30 cellular contexts compared by ENCODE assay signal in genomic region chr10:22365644-22366565, GRCh38. TPM values are rescaled to one million over a fixed set of nuclear protein-coding genes. Genes with fewer than 3 reads are reported as not detected.
DNase-seq lines count a peak whose midpoint lies in the region; ATAC-seq, FAIRE-seq and TF ChIP-seq lines count a peak whose summit lies in the region.
"Had no signal": no experiment of that assay in that cellular context is flagged by ENCODE, and none has a peak within 500 bp of the region (broad histone marks: within the 10 kb centered on the region; RNA-seq: fewer than 3 reads in every experiment).

No MANE protein-coding gene starts in this region.

- TF ChIP-seq EP300 in SK-N-SH (IDR thresholded peaks at IDR 0.05; ENCODE audit: borderline replicate concordance in 1 of 2, low read depth in 1 of 2, low read length in 1 of 2), result no peak

- no peak overlapping the region; the same call in 1 of the 2 replicates for H3K27ac Mint-ChIP-seq in GM23338
- H3K27ac Mint-ChIP-seq: activated CD4-positive, alpha-beta T cell treated with anti-CD3 and anti-CD28 coated beads for 36 hours; CD4-positive, CD25-positive, alpha-beta regulatory T cell had no signal

- no peak overlapping the region for H3K4me3 Mint-ChIP-seq in GM23338
- H3K4me3 Mint-ChIP-seq: activated CD4-positive, alpha-beta T cell treated with anti-CD3 and anti-CD28 coated beads for 36 hours; T-cell had no signal

- H3K36me3 Mint-ChIP-seq in GM23338 (ENCODE audit: low read depth), result no peaks in the 10 kb centered on the region
- H3K36me3 Mint-ChIP-seq: CD4-positive, CD25-positive, alpha-beta regulatory T cell; T-cell had no signal

- no peaks in the 10 kb centered on the region for H3F3A ChIP-seq in GM23338 (replicated peaks; ENCODE audit: low read depth)
- H3F3A ChIP-seq in SK-N-SH (replicated peaks; ENCODE audit: insufficient read depth), result no peaks in the 10 kb centered on the region

- H3K9me2 ChIP-seq in GM23338 (ENCODE audit: insufficient read depth) (no peaks in the 10 kb centered on the region), SK-N-SH (no peaks in the 10 kb centered on the region)

- ATAC-seq in GM23338, result no peak
- ATAC-seq in HG02642 (IDR thresholded peaks at IDR 0.05; ENCODE audit: poor library complexity, unreplicated experiment), result no peak
- ATAC-seq in GM18868 (IDR thresholded peaks at IDR 0.05; ENCODE audit: unreplicated experiment), result no peak
- no peak for ATAC-seq in HG02870 (IDR thresholded peaks at IDR 0.05; ENCODE audit: unreplicated experiment)
- ATAC-seq: activated CD4-positive, alpha-beta T cell treated with anti-CD3 and anti-CD28 coated beads for 36 hours; activated CD8-positive, alpha-beta memory T cell treated with anti-CD3 and anti-CD28 coated beads, Interleukin-2, amount 10 ng/mL, durations not matched to agents 7 days and 5 days; T-cell had no signal

- H3K4me1 ChIP-seq in GM23338 (ENCODE audit: insufficient read depth), result no peaks in the 10 kb centered on the region
- no peaks in the 10 kb centered on the region for H3K4me1 ChIP-seq in SK-N-SH (ENCODE audit: control insufficient read depth in 1 of 2, insufficient read depth in 2 of 2, low read depth in 1 of 2, low read length in 1 of 2)
- H3K4me1 ChIP-seq: esophagus muscularis mucosa, thyroid gland had no signal

- H3K9me3 Mint-ChIP-seq in GM23338, result no peaks in the 10 kb centered on the region
- H3K9me3 Mint-ChIP-seq: CD4-positive, CD25-positive, alpha-beta regulatory T cell; T-cell had no signal

- POLR2A ChIA-PET in SK-N-SH (lab: Yijun Ruan, JAX), result no interaction called here

- no peak for TF ChIP-seq CTCF in GM23338 (conservative IDR thresholded peaks at IDR 0.05; ENCODE audit: low read depth in 2 of 2)
- TF ChIP-seq CTCF in SK-N-SH (IDR thresholded peaks at IDR 0.05), result no peak

- no peak for TF ChIP-seq POLR2A in GM12891 (IDR thresholded peaks at IDR 0.05; ENCODE audit: low read depth, low read length)

- H3K27me3 ChIP-seq in GM23338 (ENCODE audit: insufficient read depth) (no peaks in the 10 kb centered on the region), SK-N-SH (ENCODE audit: insufficient read depth) (no peaks in the 10 kb centered on the region)
- H3K27me3 ChIP-seq: brain microvascular endothelial cell, thyroid gland had no signal

- CTCF ChIA-PET in SK-N-SH (lab: Yijun Ruan, JAX), result interaction anchor here (0.6 kb wide), 1 partner anchor 220 kb away, joined by 3 read pairs; no protein-coding TSS in a partner anchor

- H3K27ac ChIP-seq in GM23338 (ENCODE audit: low read depth) (no peak overlapping the region), SK-N-SH (ENCODE audit: low read depth in 2 of 2, low read length in 1 of 2) (no peak overlapping the region)
- H3K27ac ChIP-seq: brain microvascular endothelial cell, esophagus muscularis mucosa, skin epidermis, thyroid gland had no signal

- H3K9ac ChIP-seq in SK-N-SH, result no peak overlapping the region

- no peak overlapping the region for H3K4me3 ChIP-seq in GM23338
- no peak overlapping the region for H3K4me3 ChIP-seq in SK-N-SH (ENCODE audit: low read depth in 2 of 2, low read length in 1 of 2)
- H3K4me3 ChIP-seq: esophagus muscularis mucosa, skin epidermis, thyroid gland had no signal

- H3K27me3 Mint-ChIP-seq in GM23338 (ENCODE audit: insufficient read depth, low read depth, poor library complexity), result no peaks in the 10 kb centered on the region
- H3K27me3 Mint-ChIP-seq: activated CD8-positive, alpha-beta memory T cell treated with anti-CD3 and anti-CD28 coated beads, Interleukin-2, amount 10 ng/mL, durations not matched to agents 7 days and 5 days had no signal

- no peak for TF ChIP-seq RAD21 in SK-N-SH (IDR thresholded peaks at IDR 0.05; ENCODE audit: low read length)

- H2AFZ ChIP-seq in GM23338 (peak overlapping the region; percentile 13; the same call in 1 of the 2 replicates), SK-N-SH (ENCODE audit: low read depth) (no peak overlapping the region)

- WGBS in SK-N-SH (ENCODE audit: low lambda C conversion rate), result 61% methylated on average over 4 of the region's 4 CpGs

- no peaks in the 10 kb centered on the region for H3K79me2 ChIP-seq in GM23338 (replicated peaks; ENCODE audit: insufficient read depth)
- no peaks in the 10 kb centered on the region for H3K79me2 ChIP-seq in SK-N-SH (ENCODE audit: insufficient read depth)

- DNase-seq in GM12891 (ENCODE audit: insufficient read length, low spot score) (no peak), GM23338 (ENCODE audit: low spot score) (no peak), SK-N-SH (no peak), fibroblast of peridontal ligament (ENCODE audit: extremely low read depth) (peak; percentile 63), GOT3 (lab: John Stamatoyannopoulos, UW) (no peak)
- DNase-seq: activated CD4-positive, alpha-beta T cell treated with anti-CD3 and anti-CD28 coated beads for 36 hours; activated CD8-positive, alpha-beta memory T cell treated with anti-CD3 and anti-CD28 coated beads, Interleukin-2, amount 10 ng/mL, durations not matched to agents 7 days and 5 days; brain microvascular endothelial cell; CD4-positive, CD25-positive, alpha-beta regulatory T cell; left cardiac atrium; NCI-H1048; NCI-H187; NCI-H748 treated with DMSO at 0.1 percent for 48 hours; nucleus accumbens; SHP77; stimulated activated CD4-positive, alpha-beta T cell treated with anti-CD3 and anti-CD28 coated beads, Interleukin-1b, Interleukin-23, amount 100 ng/mL, for 48 hours; stimulated activated naive CD4-positive, alpha-beta T cell; T-cell; thyroid gland had no signal

- no peaks in the 10 kb centered on the region; the same call in 2 of the 3 replicates for H3K4me1 Mint-ChIP-seq in GM23338

- H4K20me1 ChIP-seq in GM23338 (replicated peaks; ENCODE audit: insufficient read depth) (no peaks in the 10 kb centered on the region), SK-N-SH (ENCODE audit: insufficient read depth) (no peaks in the 10 kb centered on the region)

- peak; percentile 75 for FAIRE-seq in GM12891 (lab: Jason Lieb, UNC)
- FAIRE-seq: colon, H1, TTC549 had no signal

- no peaks in the 10 kb centered on the region for H3K36me3 ChIP-seq in GM23338 (ENCODE audit: insufficient read depth)
- H3K36me3 ChIP-seq in SK-N-SH (replicated peaks in 1 of 2; ENCODE audit: control insufficient read depth in 1 of 2, insufficient read depth in 2 of 2, low read length in 1 of 2), result no peaks in the 10 kb centered on the region
- H3K36me3 ChIP-seq: brain microvascular endothelial cell, esophagus muscularis mucosa, thyroid gland had no signal

- no peaks in the 10 kb centered on the region for H3K9me3 ChIP-seq in SK-N-SH
- H3K9me3 ChIP-seq: esophagus muscularis mucosa, thyroid gland had no signal

- H3K4me2 ChIP-seq in GM23338, result no peak overlapping the region
- H3K4me2 ChIP-seq in SK-N-SH, result no peak overlapping the region

TF ChIP-seq in GM12891, 5 proteins besides CTCF, POLR2A, EP300 and RAD21:
- no peak for TF ChIP-seq POLR2AphosphoS5 (IDR thresholded peaks at IDR 0.05; ENCODE audit: low read depth, low read length)
- TF ChIP-seq POU2F2 (IDR thresholded peaks at IDR 0.05; ENCODE audit: low read depth, low read length), result no peak
- TF ChIP-seq SPI1 (IDR thresholded peaks at IDR 0.05; ENCODE audit: low read depth, low read length), result no peak
- TF ChIP-seq TAF1 (IDR thresholded peaks at IDR 0.05; ENCODE audit: low read depth, low read length), result no peak
- no peak for TF ChIP-seq PAX5 (IDR thresholded peaks at IDR 0.05; ENCODE audit: insufficient read depth, low read length, severe bottlenecking)

TF ChIP-seq in GM23338, 12 proteins besides CTCF, POLR2A, EP300 and RAD21 (continues in another document):
- no peak for TF ChIP-seq ZNF331 (CRISPR knock-in tag; IDR thresholded peaks at IDR 0.05; ENCODE audit: low read depth)
- TF ChIP-seq CREB1 (CRISPR knock-in tag; IDR thresholded peaks at IDR 0.05; ENCODE audit: low read depth), result no peak

TF ChIP-seq in SK-N-SH, 30 proteins besides CTCF, POLR2A, EP300 and RAD21:
- TF ChIP-seq JUND (IDR thresholded peaks at IDR 0.05) (no peak), USF1 (IDR thresholded peaks at IDR 0.05; ENCODE audit: borderline replicate concordance, low read depth) (peak; percentile 64; the same call in 1 of the 2 replicates), TCF12 (IDR thresholded peaks at IDR 0.05) (peak; percentile 80)

RNA-seq across cellular contexts. Expression of gene SPAG6, which starts 20.6 kb away (rescaled TPM):
- polyA plus RNA-seq in GM12891 (2012; ENCODE audit: low read depth, missing spikeins), result 0.35 TPM
- 0.12 TPM in 1 of 2 replicates, not detected in the other for total RNA-seq in GM23338 (2014; rRNA removed; shearing (Covaris generic))
- polyA plus RNA-seq in GM23338 (2016; fragmentation: Nextera tagmentation; extraction: Ambion mirVana), result 0.21 and 0.33 TPM in 2 replicates
- 0.54 and 0.77 TPM in 2 replicates for polyA plus RNA-seq in SK-N-SH (2012; rRNA removed)
- 0.89 and 1.1 TPM in 2 replicates for polyA plus RNA-seq in SK-N-SH (2012; cell fraction: cytosol; rRNA removed)
- 0.94 and 0.97 TPM in 2 replicates for polyA plus RNA-seq in SK-N-SH (2012; cell fraction: nucleus; rRNA removed)
- total RNA-seq: CD4-positive, CD25-positive, alpha-beta regulatory T cell; H1; HT1080; left cardiac atrium; LHCN-M2; pulmonary artery endothelial cell had no signal

RNA-seq across cellular contexts. Expression of gene BMI1, which starts 45.0 kb away (rescaled TPM):
- polyA plus RNA-seq in GM12891 (2012; ENCODE audit: low read depth, missing spikeins), result 19.9 TPM
- 9.7 and 10.7 TPM in 2 replicates for total RNA-seq in GM23338 (2014; rRNA removed; shearing (Covaris generic))
- polyA plus RNA-seq in GM23338 (2016; fragmentation: Nextera tagmentation; extraction: Ambion mirVana), result 2.0 and 2.3 TPM in 2 replicates
- polyA plus RNA-seq in SK-N-SH (2012; rRNA removed), result 15.5 and 18.4 TPM in 2 replicates
- 23.0 and 28.1 TPM in 2 replicates for polyA plus RNA-seq in SK-N-SH (2012; cell fraction: cytosol; rRNA removed)
- 17.9 and 31.5 TPM in 2 replicates for polyA plus RNA-seq in SK-N-SH (2012; cell fraction: nucleus; rRNA removed)

RNA-seq across cellular contexts. Expression of gene COMMD3, which starts 49.7 kb away (rescaled TPM):
- polyA plus RNA-seq in GM12891 (2012; ENCODE audit: low read depth, missing spikeins), result 72.3 TPM
- 1.1 and 2.5 TPM in 2 replicates for total RNA-seq in GM23338 (2014; rRNA removed; shearing (Covaris generic))
- polyA plus RNA-seq in GM23338 (2016; fragmentation: Nextera tagmentation; extraction: Ambion mirVana), result 5.2 and 6.0 TPM in 2 replicates
- polyA plus RNA-seq in SK-N-SH (2012; rRNA removed), result 26.9 and 36.5 TPM in 2 replicates
- 37.1 and 46.6 TPM in 2 replicates for polyA plus RNA-seq in SK-N-SH (2012; cell fraction: cytosol; rRNA removed)
- 33.7 and 52.1 TPM in 2 replicates for polyA plus RNA-seq in SK-N-SH (2012; cell fraction: nucleus; rRNA removed)
